11 cellular contexts compared by ENCODE assay signal in the genomic region with DNA sequence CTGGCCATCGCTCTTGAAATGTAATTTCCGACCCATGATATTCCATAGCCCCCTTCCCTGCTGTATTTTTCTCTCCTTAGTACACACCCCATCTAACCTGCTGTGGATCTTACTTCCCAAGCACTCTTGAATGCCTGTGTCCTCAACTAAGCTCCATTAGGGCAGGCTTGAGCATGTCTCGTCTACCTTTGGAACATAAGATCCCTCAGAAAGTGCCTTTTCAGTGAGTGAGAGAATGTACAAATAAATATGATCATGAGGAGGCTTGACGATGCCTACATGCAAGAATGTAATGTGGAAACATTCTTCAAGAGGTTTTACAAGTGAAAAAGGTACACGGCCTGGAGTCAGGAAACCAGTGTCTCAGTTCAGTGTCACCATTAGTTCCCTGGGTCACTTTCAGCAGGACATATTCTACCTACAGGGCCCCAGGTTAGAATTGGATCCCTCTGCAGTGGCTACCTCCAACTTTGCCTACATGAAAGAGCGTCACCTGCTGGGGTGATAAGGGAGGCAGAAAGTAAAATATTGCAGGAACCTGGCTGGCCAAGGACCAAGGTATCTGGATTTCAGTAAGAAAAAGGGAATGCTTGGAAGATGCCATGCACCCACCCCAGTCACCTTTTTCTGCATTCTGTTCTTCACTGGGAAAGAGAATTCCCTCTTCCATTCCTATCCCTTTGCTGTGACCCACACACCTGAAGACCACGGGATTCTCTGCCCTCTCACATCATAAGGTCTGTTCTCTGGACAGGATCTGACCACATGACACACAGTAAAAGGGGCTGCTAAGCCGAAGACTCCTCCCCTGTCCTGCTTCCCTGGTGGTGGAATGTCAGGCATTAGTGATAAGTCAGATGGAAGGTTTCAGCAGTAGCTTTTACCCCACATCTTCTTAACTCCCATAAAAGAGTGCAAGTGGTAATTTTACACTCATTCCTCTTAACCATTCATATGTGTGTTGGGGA. TPM values are rescaled to one million over a fixed set of nuclear protein-coding genes. Genes with fewer than 3 reads are reported as not detected.
A peak's percentile ranks its signal among the peaks of the same experiment; 100 is the strongest.
DNase-seq lines count a peak whose midpoint lies in the region; ATAC-seq and TF ChIP-seq lines count a peak whose summit lies in the region.
"Had no signal": no experiment of that assay in that cellular context is flagged by ENCODE, and none has a peak within 500 bp of the region (broad histone marks: within the 10 kb centered on the region; RNA-seq: fewer than 3 reads in every experiment).

No MANE protein-coding gene starts in this region.

- no peaks in the 10 kb centered on the region for H3K9me3 ChIP-seq in right lobe of liver

- no peaks in the 10 kb centered on the region for H3K27me3 ChIP-seq in HL-60 (ENCODE audit: insufficient read depth, poor library complexity, severe bottlenecking)
- no peaks in the 10 kb centered on the region for H3K27me3 ChIP-seq in brain microvascular endothelial cell (replicated peaks)
- H3K27me3 ChIP-seq in right lobe of liver = no peaks in the 10 kb centered on the region
- H3K27me3 ChIP-seq: SJSA1 had no signal

- no peak for TF ChIP-seq POLR2A in right lobe of liver (IDR thresholded peaks at IDR 0.05)

- WGBS in right lobe of liver (ENCODE audit: insufficient coverage, low coverage, low lambda C conversion rate, missing lambda C conversion rate) = 57% methylated on average over 7 of the region's 8 CpGs

- TF ChIP-seq CTCF in C4-2B (conservative IDR thresholded peaks at IDR 0.05) = peak; percentile 27
- peak; percentile 42 for TF ChIP-seq CTCF in HL-60 (IDR thresholded peaks at IDR 0.05; ENCODE audit: insufficient read depth, low read length)
- peak; percentile 58 for TF ChIP-seq CTCF in brain microvascular endothelial cell (IDR thresholded peaks at IDR 0.05; ENCODE audit: low read depth, low read length, missing control alignments)
- peak; percentile 69 to 84 (median 76) for TF ChIP-seq CTCF in right lobe of liver (IDR thresholded peaks at IDR 0.05)
- TF ChIP-seq CTCF in GM10266 (IDR thresholded peaks at IDR 0.05; ENCODE audit: control insufficient read depth, insufficient read depth, low read depth, missing control alignments) = no peak

- peak; percentile 82 to 93 (median 85) for ATAC-seq in right lobe of liver
- ATAC-seq: stimulated activated effector memory CD8-positive, alpha-beta T cell treated with anti-CD3 and anti-CD28 coated beads, Interleukin-12 subunit alpha, Interleukin-12 subunit beta, amount 100 ng/mL, for 72 hours had no signal

- H3K4me1 ChIP-seq in right lobe of liver = peaks cover 0 to 36% (median 5%) of the 10 kb centered on the region in 4 donors
- H3K4me1 ChIP-seq: SJSA1 had no signal

- intact Hi-C loops in right lobe of liver (cut with DNase I) = no loop called here

- in situ Hi-C loops in brain microvascular endothelial cell (cut with HindIII; ENCODE audit: low pct_ligation_motif_present, low sequenced_read_pairs) = no loop called here

- no peak overlapping the region; the same call in 1 of the 2 replicates for H3K27ac ChIP-seq in C4-2B
- H3K27ac ChIP-seq in HL-60 (replicated peaks) = no peak overlapping the region
- no peak overlapping the region for H3K27ac ChIP-seq in brain microvascular endothelial cell
- H3K27ac ChIP-seq in right lobe of liver = peak overlapping the region; percentile 28 to 69 (median 51)
- H3K27ac ChIP-seq: SJSA1 had no signal

- no peaks in the 10 kb centered on the region for H3K36me3 ChIP-seq in brain microvascular endothelial cell (replicated peaks)
- H3K36me3 ChIP-seq in right lobe of liver = no peaks in the 10 kb centered on the region
- H3K36me3 ChIP-seq: SJSA1 had no signal

- no peak overlapping the region for H3K4me3 ChIP-seq in HL-60 (replicated peaks; ENCODE audit: insufficient read depth, low read length)
- no peak overlapping the region for H3K4me3 ChIP-seq in brain microvascular endothelial cell (ENCODE audit: low read depth, low read length)
- no peak overlapping the region for H3K4me3 ChIP-seq in right lobe of liver
- H3K4me3 ChIP-seq: SJSA1 had no signal

- DNase-seq in HL-60 (ENCODE audit: low read depth in 1 of 2, low spot score in 1 of 2) = peak in 1 of 2 experiments; percentile 28
- no peak for DNase-seq in brain microvascular endothelial cell
- peak in 2 of 3 donors; percentile 25 to 77 for DNase-seq in right lobe of liver
- no peak for DNase-seq in NCI-H774 (lab: John Stamatoyannopoulos, UW)
- no peak for DNase-seq in T1000 (lab: John Stamatoyannopoulos, UW)
- no peak for DNase-seq in DMS114 treated with DMSO at 0.1 percent for 48 hours (lab: John Stamatoyannopoulos, UW; ENCODE audit: unreplicated experiment)
- no peak for DNase-seq in GM10266 (ENCODE audit: extremely low spot score)
- DNase-seq: glutamatergic neuron had no signal

RNA-seq across cellular contexts. Expression of a gene that starts 24.6 kb away (rescaled TPM):
- total RNA-seq in right lobe of liver = over 10,000 TPM; 18,575 to 39,670 (median 31,917) TPM

RNA-seq across cellular contexts. Expression of a gene that starts 39.6 kb away (rescaled TPM):
- total RNA-seq in right lobe of liver = 100 to 1,000 TPM in 4 of 6 experiments, 10 to 100 TPM in 2; 79.7 to 414 (median 172) TPM
- total RNA-seq: SJSA1 had no signal

RNA-seq across cellular contexts. Expression of a gene that starts 46.5 kb away (rescaled TPM):
- total RNA-seq in right lobe of liver = not detected
- total RNA-seq: SJSA1 had no signal

Comparison
In these comparisons a context has a peak if more than half of its experiments do, and no peak if none do; other contexts are left out.
1. H3K27ac ChIP-seq: peak in right lobe of liver (3 of 3); none in C4-2B (single experiment), HL-60 (single experiment) and brain microvascular endothelial cell (single experiment).
2. DNase-seq: peak in right lobe of liver (2 of 3); none in brain microvascular endothelial cell (single experiment), NCI-H774 (single experiment), T1000 (single experiment), DMS114 treated with DMSO at 0.1 percent for 48 hours (single experiment) and GM10266 (single experiment).